8 cellular contexts compared by ENCODE assay signal in genomic region chr7:66844552-66845381, GRCh38.
A peak's percentile ranks its signal among the peaks of the same experiment; 100 is the strongest.
DNase-seq lines count a peak whose midpoint lies in the region; ATAC-seq and TF ChIP-seq lines count a peak whose summit lies in the region.

No MANE protein-coding gene starts in this region.

- H3K27me3 ChIP-seq in IMR-90 (ENCODE audit: control insufficient read depth, insufficient read depth, low read length) (no peaks in the 10 kb centered on the region), mucosa of stomach (ENCODE audit: control insufficient read depth, insufficient read depth, low read length) (no peaks in the 10 kb centered on the region)

- H2BK15ac ChIP-seq in IMR-90 (ENCODE audit: low read depth, low read length) = no peak overlapping the region

- peak overlapping the region; percentile 95 for H3K4ac ChIP-seq in IMR-90 (ENCODE audit: low read depth, low read length)

- H3K9me3 ChIP-seq in IMR-90 (ENCODE audit: control insufficient read depth, insufficient read depth, low read length) (no peaks in the 10 kb centered on the region), mucosa of stomach (ENCODE audit: control insufficient read depth, low read length) (no peaks in the 10 kb centered on the region)

- dilution Hi-C loops in IMR-90 (cut with HindIII; ENCODE audit: low sequenced_read_pairs, unreplicated experiment) = no loop called here

- no peaks in the 10 kb centered on the region for H3K36me3 ChIP-seq in IMR-90 (ENCODE audit: control insufficient read depth, insufficient read depth, low read length)
- no peaks in the 10 kb centered on the region for H3K36me3 ChIP-seq in mucosa of stomach (ENCODE audit: control insufficient read depth, insufficient read depth, low read length)

- H3K27ac ChIP-seq in IMR-90 (ENCODE audit: insufficient read depth, low read length) = peak overlapping the region; percentile 81

- BruUV-seq in IMR-90 (replicated peaks; lab: Mats Ljungman, UMichigan) = no TSS peak

- peak overlapping the region; percentile 98 for H2AFZ ChIP-seq in IMR-90 (replicated peaks; ENCODE audit: low read length, poor library complexity)

- in situ Hi-C loops in IMR-90 (cut with MboI; ENCODE audit: low sequenced_read_pairs) = no loop called here

- TF ChIP-seq POLR2A in IMR-90 (IDR thresholded peaks at IDR 0.05; ENCODE audit: low read depth, low read length) = peak; percentile 95
- peak; percentile 99 for TF ChIP-seq POLR2A in erythroblast (IDR thresholded peaks at IDR 0.05; ENCODE audit: low read length)

- DNase-seq in DMS153 (lab: John Stamatoyannopoulos, UW) (peak; percentile 94), IMR-90 (peak; percentile 98), OCI-M1 (lab: John Stamatoyannopoulos, UW) (peak; percentile 100), erythroblast (lab: John Stamatoyannopoulos, UW) (peak; percentile 99 to 100)
- peak; percentile 100 for DNase-seq in activated T-cell treated with anti-CD3 and anti-CD28 coated beads, Interleukin-2, amount 50 U/mL, for 1 hour
- DNase-seq in stimulated activated CD8-positive, alpha-beta memory T cell treated with anti-CD3 and anti-CD28 coated beads, Interleukin-7, amount 100 ng/mL, for 1 hour (ENCODE audit: low read depth in 2 of 2) = peak; percentile 98 to 99

- CTCF ChIA-PET in IMR-90 (lab: Yijun Ruan, JAX) = interaction anchor here (0.9 kb wide), 1 partner anchor 23 kb away, joined by 3 read pairs; no protein-coding TSS in a partner anchor

- peak; percentile 91 for ATAC-seq in GM21528 (IDR thresholded peaks at IDR 0.05; ENCODE audit: low FRiP score, unreplicated experiment)
- peak; percentile 96 for ATAC-seq in IMR-90 (ENCODE audit: low read depth)

- peaks cover 3% of the 10 kb centered on the region; the same call in 1 of the 2 replicates for H3K4me1 ChIP-seq in IMR-90 (ENCODE audit: control insufficient read depth, insufficient read depth, low read length)
- H3K4me1 ChIP-seq in mucosa of stomach (ENCODE audit: control insufficient read depth, insufficient read depth, low read length) = peaks cover 6% of the 10 kb centered on the region

- TF ChIP-seq CTCF in IMR-90 (conservative IDR thresholded peaks at IDR 0.05; ENCODE audit: low read depth, low read length) = 0 out of 2 replicates have a peak, but pooled peaks have one; percentile 8

- H2AK5ac ChIP-seq in IMR-90 (ENCODE audit: low read depth, low read length) = peak overlapping the region; percentile 87

- intact Hi-C loops in IMR-90 (cut with micrococcal nuclease) = no loop called here

- POLR2A ChIA-PET in IMR-90 (lab: Charles Lee; ENCODE audit: unreplicated experiment) = interaction anchor here (0.6 to 1.0 kb wide), 3 partner anchors 9 to 151 kb away, joined by 3 to 7 read pairs (median 4); no protein-coding TSS in a partner anchor

- peak; percentile 23; the same call in 1 of the 2 replicates for TF ChIP-seq RAD21 in IMR-90 (IDR thresholded peaks at IDR 0.05; ENCODE audit: low read length)

- peak overlapping the region; percentile 77 for H3K23ac ChIP-seq in IMR-90 (ENCODE audit: low read depth, low read length)

- H3K4me3 ChIP-seq in IMR-90 (ENCODE audit: insufficient read depth, low read depth, low read length) (peak overlapping the region; percentile 72), mucosa of stomach (ENCODE audit: low read length) (peak overlapping the region; percentile 67)

- H4K8ac ChIP-seq in IMR-90 (ENCODE audit: low read depth in 2 of 2, low read length in 2 of 2) = peak overlapping the region; percentile 97 to 98

- peak overlapping the region; percentile 85 for H2BK5ac ChIP-seq in IMR-90 (ENCODE audit: low read depth, low read length, poor library complexity, severe bottlenecking)

- H2BK120ac ChIP-seq in IMR-90 (ENCODE audit: low read depth, low read length) = peak overlapping the region; percentile 28; the same call in 1 of the 2 replicates

- H4K5ac ChIP-seq in IMR-90 (ENCODE audit: low read depth, low read length) = peak overlapping the region; percentile 92

- no peaks in the 10 kb centered on the region for H3K9me1 ChIP-seq in IMR-90 (ENCODE audit: insufficient read depth, low read length)

- H3K14ac ChIP-seq in IMR-90 (replicated peaks; ENCODE audit: low read depth, low read length) = peak overlapping the region; percentile 87

- H4K20me1 ChIP-seq in IMR-90 (ENCODE audit: insufficient read depth, low read length) = no peaks in the 10 kb centered on the region

- H2AK9ac ChIP-seq in IMR-90 (replicated peaks; ENCODE audit: low read depth, low read length, poor library complexity) = peak overlapping the region; percentile 93

- WGBS in IMR-90 (ENCODE audit: extremely low coverage in 2 of 2, insufficient read length in 1 of 2), 2 experiments = 0% methylated on average over 18 of the region's 61 CpGs; no CpG with 5 or more reads in 1 of the 2 experiments

- peak overlapping the region; percentile 30; the same call in 1 of the 2 replicates for H3K18ac ChIP-seq in IMR-90 (ENCODE audit: low read depth, low read length)

- peak overlapping the region; percentile 69 for H3K56ac ChIP-seq in IMR-90 (ENCODE audit: extremely low read depth, insufficient read depth, low read length)

- H3K9ac ChIP-seq in IMR-90 (ENCODE audit: low read depth, low read length) = peak overlapping the region; percentile 88
- H3K9ac ChIP-seq in mucosa of stomach (ENCODE audit: low read length) = peak overlapping the region; percentile 99

- peaks cover 8 to 23% of the 10 kb centered on the region in 2 experiments for H3K79me1 ChIP-seq in IMR-90 (ENCODE audit: low read depth in 1 of 2, low read length in 2 of 2)

- no peak overlapping the region for H2BK20ac ChIP-seq in IMR-90 (ENCODE audit: low read depth, low read length)

- H3K4me2 ChIP-seq in IMR-90 (ENCODE audit: low read depth, low read length) = peak overlapping the region; percentile 84

- H4K91ac ChIP-seq in IMR-90 (ENCODE audit: insufficient read depth, low read depth, low read length) = peak overlapping the region; percentile 84

TF ChIP-seq in IMR-90, 13 proteins besides CTCF, POLR2A, EP300 and RAD21:
- TF ChIP-seq MAZ (IDR thresholded peaks at IDR 0.05; ENCODE audit: borderline replicate concordance, low read depth, low read length) = peak; percentile 68; the same call in 1 of the 2 replicates
- peak; percentile 60; the same call in 1 of the 2 replicates for TF ChIP-seq NFE2L2 (IDR thresholded peaks at IDR 0.05; ENCODE audit: low read depth, low read length)
- TF ChIP-seq BHLHE40 (IDR thresholded peaks at IDR 0.05; ENCODE audit: low read depth, low read length) = no peak; the same call in 1 of the 2 replicates
- TF ChIP-seq SMC3 (IDR thresholded peaks at IDR 0.05; ENCODE audit: low read depth, low read length) = 0 out of 2 replicates have a peak, but pooled peaks have one; percentile 3
- TF ChIP-seq CEBPB (IDR thresholded peaks at IDR 0.05; ENCODE audit: low read depth, low read length) = peak; percentile 89
- TF ChIP-seq MXI1 (IDR thresholded peaks at IDR 0.05; ENCODE audit: borderline replicate concordance, low read depth, low read length) = peak; percentile 44; the same call in 1 of the 2 replicates
- TF ChIP-seq MAFK (IDR thresholded peaks at IDR 0.05; ENCODE audit: low read depth, low read length) = no peak
- peak; percentile 62 for TF ChIP-seq USF2 (IDR thresholded peaks at IDR 0.05; ENCODE audit: low read depth, low read length)
- no peak for TF ChIP-seq CHD1 (IDR thresholded peaks at IDR 0.05; ENCODE audit: low read depth, low read length)
- TF ChIP-seq RCOR1 (IDR thresholded peaks at IDR 0.05; ENCODE audit: insufficient replicate concordance, low read length) = no peak
- no peak; the same call in 1 of the 2 replicates for TF ChIP-seq FOS (IDR thresholded peaks at IDR 0.05; ENCODE audit: low read depth, low read length)
- no peak for TF ChIP-seq RFX5 (IDR thresholded peaks at IDR 0.05; ENCODE audit: low read depth, low read length)
- no peak for TF ChIP-seq ELK1 (IDR thresholded peaks at IDR 0.05; ENCODE audit: borderline replicate concordance, low read depth, low read length)

Comparison
In these comparisons a context has a peak if more than half of its experiments do, and no peak if none do; other contexts are left out.
1. Peak in every context shown above with its lines: DNase-seq, ATAC-seq, H3K4me3 ChIP-seq and H3K27ac ChIP-seq.